In genomic region chr1:28855969-28856368, GRCh38 we compare ENCODE assay signal across 1 cellular context.
TF ChIP-seq lines count a peak whose summit lies in the region.

No MANE protein-coding gene starts in this region.

TF ChIP-seq in H1, 55 proteins besides CTCF, POLR2A, EP300 and RAD21:
- TF ChIP-seq BACH1 (IDR thresholded peaks at IDR 0.05; ENCODE audit: low read length): no peak
- TF ChIP-seq GABPA (IDR thresholded peaks at IDR 0.05; ENCODE audit: borderline replicate concordance, insufficient read depth, low read length): no peak
- TF ChIP-seq SRF (IDR thresholded peaks at IDR 0.05; ENCODE audit: low read depth, low read length): no peak
- no peak for TF ChIP-seq HDAC6 (IDR thresholded peaks at IDR 0.05; ENCODE audit: low read depth, low read length)
- TF ChIP-seq GTF2F1 (IDR thresholded peaks at IDR 0.05; ENCODE audit: borderline replicate concordance, low read depth, low read length): no peak
- TF ChIP-seq RBBP5 (IDR thresholded peaks at IDR 0.05; ENCODE audit: borderline replicate concordance, low read depth, low read length): no peak
- no peak for TF ChIP-seq HDAC2 (IDR thresholded peaks at IDR 0.05; ENCODE audit: borderline replicate concordance in 1 of 2, low read depth in 2 of 2, low read length in 2 of 2)
- TF ChIP-seq EZH2 (IDR thresholded peaks at IDR 0.05; ENCODE audit: low read depth, low read length, severe bottlenecking): no peak
- TF ChIP-seq TAF1 (IDR thresholded peaks at IDR 0.05; ENCODE audit: low read depth, low read length): no peak
- TF ChIP-seq JUND (IDR thresholded peaks at IDR 0.05; ENCODE audit: low read length): no peak
- TF ChIP-seq ATF3 (IDR thresholded peaks at IDR 0.05; ENCODE audit: insufficient read depth, low read depth, low read length): no peak
- TF ChIP-seq USF2 (IDR thresholded peaks at IDR 0.05; ENCODE audit: low read length): no peak
- TF ChIP-seq CHD7 (IDR thresholded peaks at IDR 0.05; ENCODE audit: insufficient replicate concordance, low read length): no peak
- TF ChIP-seq E2F6 (IDR thresholded peaks at IDR 0.05): no peak
- no peak for TF ChIP-seq CHD2 (IDR thresholded peaks at IDR 0.05; ENCODE audit: low read length)
- no peak for TF ChIP-seq MAX (IDR thresholded peaks at IDR 0.05)
- TF ChIP-seq SAP30 (IDR thresholded peaks at IDR 0.05; ENCODE audit: insufficient read depth, insufficient replicate concordance, low read length): no peak
- no peak for TF ChIP-seq SP4 (IDR thresholded peaks at IDR 0.05; ENCODE audit: low read length)
- no peak for TF ChIP-seq PHF8 (conservative IDR thresholded peaks at IDR 0.05; ENCODE audit: low read depth, low read length)
TF ChIP-seq in H1: peak in this region for 0.
